ENCODE assay signal across 9 cellular contexts in genomic region chr19:11374449-11375142, GRCh38. TPM values are rescaled to one million over a fixed set of nuclear protein-coding genes. Genes with fewer than 3 reads are reported as not detected.
DNase-seq lines count a peak whose midpoint lies in the region; ATAC-seq, FAIRE-seq and TF ChIP-seq lines count a peak whose summit lies in the region.
"Had no signal": no experiment of that assay in that cellular context is flagged by ENCODE, and none has a peak within 500 bp of the region (broad histone marks: within the 10 kb centered on the region; RNA-seq: fewer than 3 reads in every experiment).

Gene SWSAP1, plus strand, starts transcription at chr19:11374666. Its CDS starts 15 bp downstream, at chr19:11374681.

- no peak within 1 kb of the TSS for H3K4me3 Mint-ChIP-seq in activated CD4-positive, alpha-beta T cell treated with anti-CD3 and anti-CD28 coated beads for 36 hours
- H3K4me3 Mint-ChIP-seq: activated naive CD4-positive, alpha-beta T cell treated with anti-CD3 and anti-CD28 coated beads, Interleukin-2, amount 50 U/mL, for 24 hours had no signal

- DNase-seq in BE2C (peak; percentile 98), GM19239 (ENCODE audit: insufficient read length, low spot score) (peak; percentile 92), NCI-H510A (lab: John Stamatoyannopoulos, UW) (peak; percentile 98), kidney tubule cell (ENCODE audit: low spot score) (peak; percentile 100)
- DNase-seq in activated CD4-positive, alpha-beta T cell treated with anti-CD3 and anti-CD28 coated beads for 36 hours, result peak; percentile 98
- DNase-seq in stimulated activated CD4-positive, alpha-beta T cell treated with anti-CD3 and anti-CD28 coated beads, Interleukin-1b, Interleukin-23, amount 100 ng/mL, for 1 hour (ENCODE audit: low read depth in 2 of 2), result peak; percentile 86 to 94

- POLR2A ChIA-PET in activated CD4-positive, alpha-beta T cell treated with anti-CD3 and anti-CD28 coated beads for 36 hours (lab: Charles Lee), result interaction anchor here (0.6 to 1.6 kb wide), 12 partner anchors 24 to 1441 kb away, joined by 3 to 7 read pairs (median 4); partner anchors contain the start of genes CCDC159, ECSIT, RAB3D and TMEM205

- H3K4me1 Mint-ChIP-seq in activated CD4-positive, alpha-beta T cell treated with anti-CD3 and anti-CD28 coated beads for 36 hours, result peaks cover 28% of the 10 kb centered on the region

- no peaks in the 10 kb centered on the region for H3K9me3 Mint-ChIP-seq in activated CD4-positive, alpha-beta T cell treated with anti-CD3 and anti-CD28 coated beads for 36 hours (ENCODE audit: low read depth)
- H3K9me3 Mint-ChIP-seq: activated naive CD4-positive, alpha-beta T cell treated with anti-CD3 and anti-CD28 coated beads, Interleukin-2, amount 50 U/mL, for 24 hours had no signal

- intact Hi-C loops in activated CD4-positive, alpha-beta T cell treated with anti-CD3 and anti-CD28 coated beads for 36 hours (cut with DNase I, micrococcal nuclease), result loop anchor here (1.0 to 10.0 kb wide), 15 partner anchors 19 to 1120 kb away; partner anchors contain the start of genes CCDC159 (in 2 of the 2), ODAD3 (in 2 of the 2), PRKCSH (in 2 of the 2) and TMEM205 (in 2 of the 2)

- peak within 1 kb of the TSS; percentile 77 for H3K4me3 ChIP-seq in BE2C (ENCODE audit: low read depth, low read length)

- peak; percentile 99 for FAIRE-seq in GM19239 (lab: Jason Lieb, UNC)

- H3K36me3 Mint-ChIP-seq in activated CD4-positive, alpha-beta T cell treated with anti-CD3 and anti-CD28 coated beads for 36 hours (ENCODE audit: low read depth), result peaks cover 20% of the 10 kb centered on the region

- peak within 1 kb of the TSS; percentile 94 for H3K27ac ChIP-seq in cingulate gyrus (ENCODE audit: low read depth, low read length)

- no peaks in the 10 kb centered on the region for H3K9me3 ChIP-seq in BE2C

- CTCF ChIA-PET in activated CD4-positive, alpha-beta T cell treated with anti-CD3 and anti-CD28 coated beads for 36 hours (lab: Charles Lee), result interaction anchor here (0.7 to 2.4 kb wide), 10 partner anchors 9 to 286 kb away, joined by 3 to 16 read pairs (median 4); partner anchors contain the start of genes ODAD3 and PRKCSH

- peaks cover 11% of the 10 kb centered on the region for H3K4me1 ChIP-seq in BE2C

- peak; percentile 92 for ATAC-seq in HG03439 (IDR thresholded peaks at IDR 0.05; ENCODE audit: unreplicated experiment)
- peak; percentile 92 for ATAC-seq in activated CD4-positive, alpha-beta T cell treated with anti-CD3 and anti-CD28 coated beads for 36 hours

- no peaks in the 10 kb centered on the region for H3K27me3 Mint-ChIP-seq in activated CD4-positive, alpha-beta T cell treated with anti-CD3 and anti-CD28 coated beads for 36 hours
- H3K27me3 Mint-ChIP-seq: activated naive CD4-positive, alpha-beta T cell treated with anti-CD3 and anti-CD28 coated beads, Interleukin-2, amount 50 U/mL, for 24 hours had no signal

- H3K36me3 ChIP-seq in BE2C, result no peaks in the 10 kb centered on the region

- TF ChIP-seq CTCF in BE2C (IDR thresholded peaks at IDR 0.05; ENCODE audit: low read depth, low read length), result no peak

- no peaks in the 10 kb centered on the region for H3K27me3 ChIP-seq in BE2C

- H3K27ac Mint-ChIP-seq in activated CD4-positive, alpha-beta T cell treated with anti-CD3 and anti-CD28 coated beads for 36 hours, result no peak within 1 kb of the TSS
- H3K27ac Mint-ChIP-seq: activated naive CD4-positive, alpha-beta T cell treated with anti-CD3 and anti-CD28 coated beads, Interleukin-2, amount 50 U/mL, for 24 hours had no signal

RNA-seq across cellular contexts. Expression of gene SWSAP1, which starts in this region (rescaled TPM):
- 8.9 TPM for polyA plus RNA-seq in BE2C (2012; ENCODE audit: insufficient read depth, insufficient read length, low read depth)
- total RNA-seq in activated CD4-positive, alpha-beta T cell treated with anti-CD3 and anti-CD28 coated beads for 36 hours, result 1 to 10 TPM; 1.5 to 1.7 TPM

Comparison
In these comparisons a context has a peak if more than half of its experiments do, and no peak if none do; other contexts are left out.
1. Peak in every context shown above with its lines: DNase-seq, ATAC-seq, H3K4me3 ChIP-seq and H3K27ac ChIP-seq.